Comparison of ENCODE assay signal across 21 cellular contexts in genomic region chr7:47241112-47242065, GRCh38.
"Had no signal": no experiment of that assay in that cellular context is flagged by ENCODE, and none has a peak within 500 bp of the region (broad histone marks: within the 10 kb centered on the region; RNA-seq: fewer than 3 reads in every experiment).

No MANE protein-coding gene starts in this region.

- H3K36me3 ChIP-seq: colonic mucosa, right atrium auricular region, spleen, WERI-Rb-1 had no signal

- ATAC-seq: activated CD4-positive, alpha-beta T cell treated with anti-CD3 and anti-CD28 coated beads for 36 hours; activated CD8-positive, alpha-beta T cell treated with anti-CD3 and anti-CD28 coated beads, Interleukin-2, amount 10 ng/mL, durations not matched to agents 7 days and 5 days; activated naive CD8-positive, alpha-beta T cell treated with anti-CD3 and anti-CD28 coated beads, Interleukin-2, amount 50 U/mL, for 24 hours; T-cell had no signal

- H3K4me1 ChIP-seq: colonic mucosa, spleen had no signal

- H3K27me3 ChIP-seq: colonic mucosa, right atrium auricular region, spleen had no signal

- H3K4me3 Mint-ChIP-seq: activated CD4-positive, alpha-beta T cell treated with anti-CD3 and anti-CD28 coated beads for 36 hours; activated CD8-positive, alpha-beta T cell treated with anti-CD3 and anti-CD28 coated beads, Interleukin-2, amount 10 ng/mL, durations not matched to agents 7 days and 5 days; activated naive CD8-positive, alpha-beta T cell treated with anti-CD3 and anti-CD28 coated beads, Interleukin-2, amount 50 U/mL, for 24 hours; immature natural killer cell; T-cell; type B pancreatic cell had no signal

- H3K9me3 Mint-ChIP-seq: activated naive CD8-positive, alpha-beta T cell treated with anti-CD3 and anti-CD28 coated beads, Interleukin-2, amount 50 U/mL, for 24 hours; immature natural killer cell; T-cell; type B pancreatic cell had no signal

- H3K4me3 ChIP-seq: colonic mucosa, right atrium auricular region, SK-N-MC, spleen had no signal

- H3K4me1 Mint-ChIP-seq: activated CD4-positive, alpha-beta T cell treated with anti-CD3 and anti-CD28 coated beads for 36 hours; activated naive CD8-positive, alpha-beta T cell treated with anti-CD3 and anti-CD28 coated beads, Interleukin-2, amount 50 U/mL, for 24 hours; immature natural killer cell; T-cell had no signal

- H3K27ac ChIP-seq: colonic mucosa, epithelial cell of prostate, right atrium auricular region, SK-N-MC, spleen, WERI-Rb-1 had no signal

- H3K27me3 Mint-ChIP-seq: activated CD4-positive, alpha-beta T cell treated with anti-CD3 and anti-CD28 coated beads for 36 hours; T-cell; type B pancreatic cell had no signal

- H3K27ac Mint-ChIP-seq: activated CD4-positive, alpha-beta T cell treated with anti-CD3 and anti-CD28 coated beads for 36 hours; activated CD8-positive, alpha-beta T cell treated with anti-CD3 and anti-CD28 coated beads, Interleukin-2, amount 10 ng/mL, durations not matched to agents 7 days and 5 days; activated naive CD8-positive, alpha-beta T cell treated with anti-CD3 and anti-CD28 coated beads, Interleukin-2, amount 50 U/mL, for 24 hours; immature natural killer cell; T-cell; type B pancreatic cell had no signal

- H3K9me3 ChIP-seq: colonic mucosa, right atrium auricular region, spleen had no signal

- DNase-seq: activated CD4-positive, alpha-beta T cell treated with anti-CD3 and anti-CD28 coated beads for 36 hours; activated CD8-positive, alpha-beta memory T cell treated with anti-CD3 and anti-CD28 coated beads, Interleukin-2, amount 50 U/mL, for 48 hours; activated CD8-positive, alpha-beta T cell treated with anti-CD3 and anti-CD28 coated beads, Interleukin-2, amount 10 ng/mL, durations not matched to agents 7 days and 5 days; activated naive CD4-positive, alpha-beta T cell treated with Interleukin-2 at 50 U/mL for 16 hours; activated naive CD8-positive, alpha-beta T cell treated with anti-CD3 and anti-CD28 coated beads, Interleukin-2, amount 50 U/mL, for 24 hours; caudate nucleus; colonic mucosa; effector CD4-positive, alpha-beta T cell; glutamatergic neuron; immature natural killer cell; posterior cingulate gyrus; spleen; stimulated activated CD4-positive, alpha-beta T cell treated with anti-CD3 and anti-CD28 coated beads, Interleukin-1b, Interleukin-23, amount 100 ng/mL, for 48 hours; stimulated activated naive CD4-positive, alpha-beta T cell; substantia nigra; T-cell; WERI-Rb-1 had no signal

- H3K36me3 Mint-ChIP-seq: immature natural killer cell, T-cell, type B pancreatic cell had no signal
